35 cellular contexts compared by ENCODE assay signal in the genomic region with DNA sequence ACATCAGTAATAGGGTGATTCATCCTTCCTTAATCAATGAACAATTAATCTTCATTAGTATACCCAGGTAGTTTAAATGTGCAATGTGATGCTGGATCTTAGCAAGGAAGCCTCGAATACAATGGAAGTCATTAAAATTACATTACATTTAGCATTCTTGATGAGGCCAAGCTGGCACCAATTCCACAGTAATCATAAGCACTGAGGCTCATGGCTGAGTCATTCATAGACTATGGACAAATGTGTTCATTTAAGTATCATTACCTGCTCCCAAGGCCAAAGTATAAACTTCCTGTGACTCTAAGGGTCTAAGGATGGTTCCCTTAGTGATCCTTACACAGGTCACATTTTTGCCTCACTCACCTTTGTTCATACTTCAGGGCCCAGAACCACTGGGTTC.
DNase-seq lines count a peak whose midpoint lies in the region; ATAC-seq and TF ChIP-seq lines count a peak whose summit lies in the region.
"Had no signal": no experiment of that assay in that cellular context is flagged by ENCODE, and none has a peak within 500 bp of the region (broad histone marks: within the 10 kb centered on the region; RNA-seq: fewer than 3 reads in every experiment).

No MANE protein-coding gene starts in this region.

- H3K9me3 Mint-ChIP-seq in naive thymus-derived CD4-positive, alpha-beta T cell = peaks cover 0 to 11% (median 2%) of the 10 kb centered on the region in 11 donors
- peaks cover 3% of the 10 kb centered on the region for H3K9me3 Mint-ChIP-seq in activated CD8-positive, alpha-beta T cell treated with anti-CD3 and anti-CD28 coated beads for 36 hours
- H3K9me3 Mint-ChIP-seq: endodermal cell, IgD-negative memory B cell had no signal

- H3K36me3 Mint-ChIP-seq in naive thymus-derived CD4-positive, alpha-beta T cell = no peaks in the 10 kb centered on the region
- H3K36me3 Mint-ChIP-seq in activated CD8-positive, alpha-beta T cell treated with anti-CD3 and anti-CD28 coated beads for 36 hours (ENCODE audit: low read depth) = no peaks in the 10 kb centered on the region
- H3K36me3 Mint-ChIP-seq: activated naive CD8-positive, alpha-beta T cell treated with anti-CD3 and anti-CD28 coated beads for 36 hours; CD8-positive, alpha-beta memory T cell; IgD-negative memory B cell; natural killer cell treated with Interleukin-12 subunit alpha and Interleukin-12 subunit beta and Interleukin-15 and Interleukin-18, amount 100 ng/mL, for 72 hours had no signal

- no peak overlapping the region for H2BK15ac ChIP-seq in IMR-90 (ENCODE audit: low read depth, low read length)

- no peak overlapping the region for H3K18ac ChIP-seq in IMR-90 (ENCODE audit: low read depth, low read length)

- no peak overlapping the region for H3K56ac ChIP-seq in IMR-90 (ENCODE audit: extremely low read depth, insufficient read depth, low read length)

- H3K9me3 ChIP-seq in IMR-90 (ENCODE audit: control insufficient read depth, insufficient read depth, low read length) = peaks cover 3% of the 10 kb centered on the region; the same call in 1 of the 2 replicates
- H3K9me3 ChIP-seq in naive thymus-derived CD4-positive, alpha-beta T cell (ENCODE audit: control insufficient read depth in 2 of 3, low read length in 3 of 3) = no peaks in the 10 kb centered on the region
- H3K9me3 ChIP-seq: BE2C, mucosa of descending colon, psoas muscle, vagina had no signal

- H3K4me3 ChIP-seq in IMR-90 (ENCODE audit: insufficient read depth, low read depth, low read length) (no peak overlapping the region), foreskin fibroblast (ENCODE audit: low read depth in 1 of 2, low read length in 2 of 2) (no peak overlapping the region)
- H3K4me3 ChIP-seq in naive thymus-derived CD4-positive, alpha-beta T cell (ENCODE audit: low read length) = no peak overlapping the region
- H3K4me3 ChIP-seq: esophagus muscularis mucosa, lung, mucosa of descending colon, psoas muscle, SK-N-MC, tibial artery, vagina had no signal

- H3K27ac ChIP-seq in IMR-90 (ENCODE audit: insufficient read depth, low read length) = no peak overlapping the region
- no peak overlapping the region for H3K27ac ChIP-seq in naive thymus-derived CD4-positive, alpha-beta T cell (ENCODE audit: low read depth, low read length)
- H3K27ac ChIP-seq: esophagus muscularis mucosa, psoas muscle, SK-N-MC, tibial artery, vagina had no signal

- H3K23ac ChIP-seq in IMR-90 (ENCODE audit: low read depth, low read length) = no peak overlapping the region

- ATAC-seq in IMR-90 (ENCODE audit: low read depth) = peak; percentile 54; the same call in 1 of the 2 replicates
- no peak for ATAC-seq in naive thymus-derived CD4-positive, alpha-beta T cell
- ATAC-seq in activated CD8-positive, alpha-beta T cell treated with anti-CD3 and anti-CD28 coated beads for 36 hours = no peak
- ATAC-seq: left cardiac atrium; mucosa of descending colon; natural killer cell treated with Interleukin-12 subunit alpha and Interleukin-12 subunit beta and Interleukin-15 and Interleukin-18, amount 100 ng/mL, for 72 hours; psoas muscle had no signal

- no peaks in the 10 kb centered on the region for H3K27me3 ChIP-seq in IMR-90 (ENCODE audit: control insufficient read depth, insufficient read depth, low read length)
- H3K27me3 ChIP-seq in naive thymus-derived CD4-positive, alpha-beta T cell (ENCODE audit: control insufficient read depth in 2 of 2, insufficient read depth in 2 of 2, low read length in 2 of 2) = no peaks in the 10 kb centered on the region
- H3K27me3 ChIP-seq: BE2C, esophagus muscularis mucosa, tibial artery, vagina had no signal

- H3K27ac Mint-ChIP-seq in naive thymus-derived CD4-positive, alpha-beta T cell = no peak overlapping the region
- no peak overlapping the region for H3K27ac Mint-ChIP-seq in activated CD8-positive, alpha-beta T cell treated with anti-CD3 and anti-CD28 coated beads for 36 hours
- H3K27ac Mint-ChIP-seq: activated naive CD8-positive, alpha-beta T cell treated with anti-CD3 and anti-CD28 coated beads for 36 hours; activated T-cell treated with anti-CD3 and anti-CD28 coated beads, Interleukin-2, amount 50 U/mL, for 24 hours; CD8-positive, alpha-beta memory T cell; endodermal cell; IgD-negative memory B cell; natural killer cell treated with Interleukin-12 subunit alpha and Interleukin-12 subunit beta and Interleukin-15 and Interleukin-18, amount 100 ng/mL, for 72 hours had no signal

- CTCF ChIA-PET in IMR-90 (lab: Yijun Ruan, JAX) = no interaction called here
- CTCF ChIA-PET in naive thymus-derived CD4-positive, alpha-beta T cell (lab: Charles Lee) = no interaction called here
- CTCF ChIA-PET in activated CD8-positive, alpha-beta T cell treated with anti-CD3 and anti-CD28 coated beads for 36 hours (lab: Charles Lee) = no interaction called here

- no peaks in the 10 kb centered on the region for H3K9me1 ChIP-seq in IMR-90 (ENCODE audit: insufficient read depth, low read length)

- H3K4ac ChIP-seq in IMR-90 (ENCODE audit: low read depth, low read length) = no peak overlapping the region

- BruUV-seq in IMR-90 (replicated peaks; lab: Mats Ljungman, UMichigan) = no TSS peak

- peaks cover 2% of the 10 kb centered on the region; the same call in 1 of the 2 replicates for H3K4me1 ChIP-seq in IMR-90 (ENCODE audit: control insufficient read depth, insufficient read depth, low read length)
- no peaks in the 10 kb centered on the region for H3K4me1 ChIP-seq in naive thymus-derived CD4-positive, alpha-beta T cell (ENCODE audit: control insufficient read depth in 2 of 2, insufficient read depth in 2 of 2, low read length in 2 of 2)
- H3K4me1 ChIP-seq: BE2C, esophagus muscularis mucosa, psoas muscle, tibial artery, vagina had no signal

- H2AFZ ChIP-seq in IMR-90 (replicated peaks; ENCODE audit: low read length, poor library complexity) = no peak overlapping the region

- no peak overlapping the region for H4K8ac ChIP-seq in IMR-90 (ENCODE audit: low read depth in 2 of 2, low read length in 2 of 2)

- TF ChIP-seq POLR2A in IMR-90 (IDR thresholded peaks at IDR 0.05; ENCODE audit: low read depth, low read length) = no peak

- H3K4me3 Mint-ChIP-seq in naive thymus-derived CD4-positive, alpha-beta T cell = no peak overlapping the region
- H3K4me3 Mint-ChIP-seq in activated CD8-positive, alpha-beta T cell treated with anti-CD3 and anti-CD28 coated beads for 36 hours = no peak overlapping the region
- H3K4me3 Mint-ChIP-seq: activated naive CD8-positive, alpha-beta T cell treated with anti-CD3 and anti-CD28 coated beads for 36 hours; activated T-cell treated with anti-CD3 and anti-CD28 coated beads, Interleukin-2, amount 50 U/mL, for 24 hours; CD8-positive, alpha-beta memory T cell; central memory CD8-positive, alpha-beta T cell; endodermal cell; IgD-negative memory B cell; natural killer cell treated with Interleukin-12 subunit alpha and Interleukin-12 subunit beta and Interleukin-15 and Interleukin-18, amount 100 ng/mL, for 72 hours had no signal

- dilution Hi-C loops in IMR-90 (cut with HindIII; ENCODE audit: low sequenced_read_pairs, unreplicated experiment) = no loop called here

- no CpG with 5 or more reads among the region's 1 CpG for WGBS in IMR-90 (ENCODE audit: extremely low coverage in 2 of 2, insufficient read length in 1 of 2), 2 experiments

- H3K4me2 ChIP-seq in IMR-90 (ENCODE audit: low read depth, low read length) = no peak overlapping the region

- no peak overlapping the region; the same call in 1 of the 2 replicates for H2BK20ac ChIP-seq in IMR-90 (ENCODE audit: low read depth, low read length)

- no peaks in the 10 kb centered on the region for H3K36me3 ChIP-seq in IMR-90 (ENCODE audit: control insufficient read depth, insufficient read depth, low read length)
- H3K36me3 ChIP-seq in naive thymus-derived CD4-positive, alpha-beta T cell (ENCODE audit: control insufficient read depth in 2 of 3, insufficient read depth in 3 of 3, low read length in 3 of 3) = no peaks in the 10 kb centered on the region
- H3K36me3 ChIP-seq: BE2C, esophagus muscularis mucosa, vagina had no signal

- no peak overlapping the region for H4K91ac ChIP-seq in IMR-90 (ENCODE audit: insufficient read depth, low read depth, low read length)

- no peaks in the 10 kb centered on the region for H3K4me1 Mint-ChIP-seq in naive thymus-derived CD4-positive, alpha-beta T cell
- no peaks in the 10 kb centered on the region for H3K4me1 Mint-ChIP-seq in activated CD8-positive, alpha-beta T cell treated with anti-CD3 and anti-CD28 coated beads for 36 hours (ENCODE audit: low read depth)
- H3K4me1 Mint-ChIP-seq: activated naive CD8-positive, alpha-beta T cell treated with anti-CD3 and anti-CD28 coated beads for 36 hours; CD8-positive, alpha-beta memory T cell; central memory CD8-positive, alpha-beta T cell; IgD-negative memory B cell had no signal

- H2AK9ac ChIP-seq in IMR-90 (replicated peaks; ENCODE audit: low read depth, low read length, poor library complexity) = no peak overlapping the region

- H2BK5ac ChIP-seq in IMR-90 (ENCODE audit: low read depth, low read length, poor library complexity, severe bottlenecking) = no peak overlapping the region

- DNase-seq in EH (ENCODE audit: low read depth) (peak; percentile 45), IMR-90 (peak; percentile 61), astrocyte of the hippocampus (ENCODE audit: low read depth, low spot score) (peak; percentile 7), foreskin fibroblast (peak; percentile 39 to 75), HT-29 (ENCODE audit: low spot score) (no peak), NCI-H1105 (lab: John Stamatoyannopoulos, UW) (no peak)
- no peak for DNase-seq in naive thymus-derived CD4-positive, alpha-beta T cell
- no peak for DNase-seq in activated CD8-positive, alpha-beta T cell treated with anti-CD3 and anti-CD28 coated beads for 36 hours
- DNase-seq: activated CD4-positive, alpha-beta T cell treated with anti-CD3 and anti-CD28 coated beads, Interleukin-2, amount 50 U/mL, for 1 hour; activated CD4-positive, CD25-positive, alpha-beta regulatory T cell; activated gamma-delta T cell; activated naive CD8-positive, alpha-beta T cell treated with anti-CD3 and anti-CD28 coated beads for 36 hours; activated T-cell treated with anti-CD3 and anti-CD28 coated beads, Interleukin-2, amount 50 U/mL, for 24 hours; anterior cingulate cortex; BE2C; CD8-positive, alpha-beta memory T cell; DMS53; endodermal cell; H7; hippocampal formation; left cardiac atrium; mucosa of descending colon; NCI-H446 treated with DMSO at 0.1 percent for 48 hours; occipital lobe; psoas muscle; stimulated activated CD4-positive, alpha-beta T cell treated with anti-CD3 and anti-CD28 coated beads, Interleukin-4, amount 100 ng/mL, for 4 hours; T-helper 1 cell; tibial artery had no signal

- H3K79me1 ChIP-seq in IMR-90 (ENCODE audit: low read depth in 1 of 2, low read length in 2 of 2) = no peaks in the 10 kb centered on the region

- POLR2A ChIA-PET in IMR-90 (lab: Charles Lee; ENCODE audit: unreplicated experiment) = no interaction called here
- POLR2A ChIA-PET in naive thymus-derived CD4-positive, alpha-beta T cell (lab: Charles Lee) = no interaction called here
- POLR2A ChIA-PET in activated CD8-positive, alpha-beta T cell treated with anti-CD3 and anti-CD28 coated beads for 36 hours (lab: Charles Lee) = no interaction called here

- H3K27me3 Mint-ChIP-seq in naive thymus-derived CD4-positive, alpha-beta T cell = peaks cover 0 to 6% (median 0%) of the 10 kb centered on the region in 5 donors
- H3K27me3 Mint-ChIP-seq in activated CD8-positive, alpha-beta T cell treated with anti-CD3 and anti-CD28 coated beads for 36 hours = no peaks in the 10 kb centered on the region
- H3K27me3 Mint-ChIP-seq: activated naive CD8-positive, alpha-beta T cell treated with anti-CD3 and anti-CD28 coated beads for 36 hours; activated T-cell treated with anti-CD3 and anti-CD28 coated beads, Interleukin-2, amount 50 U/mL, for 24 hours; central memory CD8-positive, alpha-beta T cell; IgD-negative memory B cell; natural killer cell treated with Interleukin-12 subunit alpha and Interleukin-12 subunit beta and Interleukin-15 and Interleukin-18, amount 100 ng/mL, for 72 hours had no signal

- no peak overlapping the region for H3K14ac ChIP-seq in IMR-90 (replicated peaks; ENCODE audit: low read depth, low read length)

- no peak overlapping the region for H2BK120ac ChIP-seq in IMR-90 (ENCODE audit: low read depth, low read length)

- intact Hi-C loops in IMR-90 (cut with micrococcal nuclease) = no loop called here
- intact Hi-C loops in naive thymus-derived CD4-positive, alpha-beta T cell (cut with micrococcal nuclease) = no loop called here
- intact Hi-C loops in activated CD8-positive, alpha-beta T cell treated with anti-CD3 and anti-CD28 coated beads for 36 hours (cut with micrococcal nuclease) = no loop called here

- no peak for TF ChIP-seq CTCF in IMR-90 (conservative IDR thresholded peaks at IDR 0.05; ENCODE audit: low read depth, low read length)
- no peak for TF ChIP-seq CTCF in foreskin fibroblast (IDR thresholded peaks at IDR 0.05; ENCODE audit: low read depth, low read length)
- TF ChIP-seq CTCF in activated CD8-positive, alpha-beta T cell treated with anti-CD3 and anti-CD28 coated beads for 36 hours (IDR thresholded peaks at IDR 0.05) = no peak

- no peak overlapping the region for H2AK5ac ChIP-seq in IMR-90 (ENCODE audit: low read depth, low read length)

- in situ Hi-C loops in IMR-90 (cut with MboI; ENCODE audit: low sequenced_read_pairs) = no loop called here

- H4K20me1 ChIP-seq in IMR-90 (ENCODE audit: insufficient read depth, low read length) = no peaks in the 10 kb centered on the region

- no peak for TF ChIP-seq RAD21 in IMR-90 (IDR thresholded peaks at IDR 0.05; ENCODE audit: low read length)

- no peak overlapping the region for H3K9ac ChIP-seq in IMR-90 (ENCODE audit: low read depth, low read length)

- no peak overlapping the region for H4K5ac ChIP-seq in IMR-90 (ENCODE audit: low read depth, low read length)

Comparison
In these comparisons a context has a peak if more than half of its experiments do, and no peak if none do; other contexts are left out.
1. DNase-seq: peak in EH (single experiment), IMR-90 (single experiment), astrocyte of the hippocampus (single experiment) and foreskin fibroblast (2 of 2); none in naive thymus-derived CD4-positive, alpha-beta T cell (0 of 9), HT-29 (single experiment), NCI-H1105 (single experiment) and activated CD8-positive, alpha-beta T cell treated with anti-CD3 and anti-CD28 coated beads for 36 hours (single experiment).